Comparison of ENCODE assay signal across 1 cellular context in genomic region chr22:24607429-24608111, GRCh38.
A peak's percentile ranks its signal among the peaks of the same experiment; 100 is the strongest.
TF ChIP-seq lines count a peak whose summit lies in the region.
"Not testable (repeated sequence)": the region's sequence is repeated elsewhere in the genome, so short reads cannot be mapped to it uniquely, and the experiment has no call there.

No MANE protein-coding gene starts in this region.

TF ChIP-seq in K562, 482 proteins besides CTCF, POLR2A, EP300 and RAD21 (continues in another document):
- TF ChIP-seq MAX (CRISPR knock-in tag; IDR thresholded peaks at IDR 0.05): peak; percentile 90
- peak; percentile 47; the same call in 1 of the 2 replicates for TF ChIP-seq CREB1 (IDR thresholded peaks at IDR 0.05)
- peak; percentile 76 for TF ChIP-seq CREB1 (CRISPR knock-in tag; IDR thresholded peaks at IDR 0.05)
- TF ChIP-seq ATF1 (CRISPR knock-in tag; IDR thresholded peaks at IDR 0.05): 0 out of 2 replicates have a peak, but pooled peaks have one; percentile 15
- TF ChIP-seq ATF1 (tag; IDR thresholded peaks at IDR 0.05): peak; percentile 88
- peak; percentile 32; the same call in 1 of the 2 replicates for TF ChIP-seq EP400 (IDR thresholded peaks at IDR 0.05)
- peak; percentile 38; the same call in 1 of the 2 replicates for TF ChIP-seq MYC (IDR thresholded peaks at IDR 0.05; ENCODE audit: low read depth, low read length)
- not testable (repeated sequence) for TF ChIP-seq MYC (CRISPR knock-in tag; IDR thresholded peaks at IDR 0.05; ENCODE audit: borderline replicate concordance, low read depth); TOE1 (CRISPR knock-in tag; IDR thresholded peaks at IDR 0.05; ENCODE audit: borderline replicate concordance, low read depth); ATF3 (CRISPR knock-in tag; conservative IDR thresholded peaks at IDR 0.05)
- TF ChIP-seq TOE1 (IDR thresholded peaks at IDR 0.05; ENCODE audit: borderline replicate concordance): peak; percentile 92
- TF ChIP-seq NRF1 (conservative IDR thresholded peaks at IDR 0.05 in 1 of 2, IDR thresholded peaks at IDR 0.05 in 1 of 2): 0 out of 4 replicates have a peak, but pooled peaks have one; percentile 20 to 30
- peak; percentile 43 for TF ChIP-seq RBFOX2 (IDR thresholded peaks at IDR 0.05; ENCODE audit: low read depth, low read length)
- peak in 1 of 2 experiments; percentile 55 for TF ChIP-seq E2F6 (IDR thresholded peaks at IDR 0.05; ENCODE audit: borderline replicate concordance in 1 of 2, extremely low read depth in 1 of 2, insufficient read depth in 1 of 2, insufficient read length in 1 of 2, low read depth in 1 of 2, low read length in 1 of 2, poor library complexity in 1 of 2, severe bottlenecking in 1 of 2)
- TF ChIP-seq ZBTB12 (CRISPR knock-in tag; IDR thresholded peaks at IDR 0.05): 0 out of 2 replicates have a peak, but pooled peaks have one; percentile 21
- TF ChIP-seq BHLHE40 (IDR thresholded peaks at IDR 0.05; ENCODE audit: low read length): peak; percentile 67
- peak; percentile 74 for TF ChIP-seq ATF3 (IDR thresholded peaks at IDR 0.05)
- peak; percentile 62 for TF ChIP-seq ATF7 (IDR thresholded peaks at IDR 0.05)
- TF ChIP-seq ZNF592 (IDR thresholded peaks at IDR 0.05): peak; percentile 85
- TF ChIP-seq CXXC5 (CRISPR knock-in tag; IDR thresholded peaks at IDR 0.05): peak; percentile 57
- TF ChIP-seq USF2 (CRISPR knock-in tag; IDR thresholded peaks at IDR 0.05): peak; percentile 82
- peak; percentile 59 for TF ChIP-seq POLR2G (IDR thresholded peaks at IDR 0.05; ENCODE audit: low read depth, low read length)
- peak; percentile 87 for TF ChIP-seq USF1 (CRISPR knock-in tag; IDR thresholded peaks at IDR 0.05)
- TF ChIP-seq RAD51 (IDR thresholded peaks at IDR 0.05; ENCODE audit: borderline replicate concordance, low read depth): peak; percentile 87
- peak; percentile 91 for TF ChIP-seq CREM (IDR thresholded peaks at IDR 0.05; ENCODE audit: low read depth)
- peak; percentile 84 for TF ChIP-seq TFE3 (CRISPR knock-in tag; IDR thresholded peaks at IDR 0.05)
- peak; percentile 38; the same call in 1 of the 2 replicates for TF ChIP-seq NR2C1 (IDR thresholded peaks at IDR 0.05)
- peak; percentile 53; the same call in 1 of the 2 replicates for TF ChIP-seq NR2C1 (tag; IDR thresholded peaks at IDR 0.05)
- peak; percentile 75 for TF ChIP-seq NFE2 (IDR thresholded peaks at IDR 0.05; ENCODE audit: low read depth)
- peak in 1 of 2 experiments; percentile 53; a peak in 1 of 4 replicates for TF ChIP-seq MNT (conservative IDR thresholded peaks at IDR 0.05)
- TF ChIP-seq MGA (IDR thresholded peaks at IDR 0.05): peak; percentile 54; the same call in 1 of the 2 replicates
